ENCODE assay signal across 21 cellular contexts in the genomic region with DNA sequence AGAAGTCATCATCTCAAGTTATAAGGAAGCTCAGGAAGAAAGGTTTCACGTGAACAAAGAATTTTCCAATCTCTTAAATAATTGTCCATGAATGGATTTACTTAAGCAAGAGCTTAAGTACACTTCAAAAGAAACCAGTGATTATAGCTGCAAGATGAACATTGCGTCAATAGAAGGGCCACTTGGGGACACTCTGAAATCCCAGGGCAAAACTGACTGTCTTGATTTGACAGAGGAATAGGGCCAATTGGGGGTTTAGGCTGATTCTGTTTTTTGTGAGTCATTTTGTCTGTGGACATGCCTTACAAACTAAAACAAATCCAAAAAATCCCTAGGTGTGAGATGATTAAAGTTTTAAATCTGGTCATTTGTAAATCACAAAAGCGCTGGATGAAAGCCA.
"Had no signal": no experiment of that assay in that cellular context is flagged by ENCODE, and none has a peak within 500 bp of the region (broad histone marks: within the 10 kb centered on the region; RNA-seq: fewer than 3 reads in every experiment).

No MANE protein-coding gene starts in this region.

- FAIRE-seq: endometrium had no signal

- H3K27me3 ChIP-seq: cardiac muscle cell had no signal

- H3K27ac ChIP-seq: body of pancreas, cardiac muscle cell, parathyroid adenoma, upper lobe of right lung, VCaP had no signal

- H3K9me3 ChIP-seq: body of pancreas, upper lobe of right lung had no signal

- DNase-seq: activated CD4-positive, alpha-beta T cell treated with anti-CD3 and anti-CD28 coated beads, Interleukin-2, amount 10 ng/mL, durations not matched to agents 7 days and 5 days; activated CD4-positive, CD25-positive, alpha-beta regulatory T cell treated with anti-CD3 and anti-CD28 coated beads, Interleukin-2, amount 50 U/mL, for 72 hours; activated gamma-delta T cell treated with Interleukin-2 at 50 U/mL for 16 hours; activated T-cell treated with anti-CD3 and anti-CD28 coated beads, Interleukin-2, amount 50 U/mL, for 1 hour; anterior cingulate cortex; body of pancreas; effector CD4-positive, alpha-beta T cell; foreskin melanocyte; head of caudate nucleus; islet precursor cell; left cardiac atrium; nephron progenitor cell; nucleus accumbens; right cardiac atrium; stimulated activated CD4-positive, alpha-beta T cell treated with anti-CD3 and anti-CD28 coated beads, Interleukin-4, amount 100 ng/mL, for 4 hours; stimulated activated naive CD8-positive, alpha-beta T cell treated with anti-CD3 and anti-CD28 coated beads, Interleukin-15, Interleukin-2, amounts not matched to agents 100 U/mL and 50 U/mL, for 24 hours; upper lobe of right lung had no signal

- H3K79me2 ChIP-seq: parathyroid adenoma had no signal

- H3K4me3 ChIP-seq: body of pancreas, cardiac muscle cell, upper lobe of right lung had no signal

- ATAC-seq: body of pancreas; left cardiac atrium; right cardiac atrium; stimulated activated naive CD8-positive, alpha-beta T cell treated with anti-CD3 and anti-CD28 coated beads, Interleukin-15, Interleukin-2, amounts not matched to agents 100 U/mL and 50 U/mL, for 24 hours; upper lobe of right lung had no signal

- H3K4me1 ChIP-seq: body of pancreas, parathyroid adenoma had no signal

- H3K9ac ChIP-seq: parathyroid adenoma had no signal

- H3K36me3 ChIP-seq: cardiac muscle cell, upper lobe of right lung had no signal

- H2AFZ ChIP-seq: parathyroid adenoma had no signal
